In the genomic region with DNA sequence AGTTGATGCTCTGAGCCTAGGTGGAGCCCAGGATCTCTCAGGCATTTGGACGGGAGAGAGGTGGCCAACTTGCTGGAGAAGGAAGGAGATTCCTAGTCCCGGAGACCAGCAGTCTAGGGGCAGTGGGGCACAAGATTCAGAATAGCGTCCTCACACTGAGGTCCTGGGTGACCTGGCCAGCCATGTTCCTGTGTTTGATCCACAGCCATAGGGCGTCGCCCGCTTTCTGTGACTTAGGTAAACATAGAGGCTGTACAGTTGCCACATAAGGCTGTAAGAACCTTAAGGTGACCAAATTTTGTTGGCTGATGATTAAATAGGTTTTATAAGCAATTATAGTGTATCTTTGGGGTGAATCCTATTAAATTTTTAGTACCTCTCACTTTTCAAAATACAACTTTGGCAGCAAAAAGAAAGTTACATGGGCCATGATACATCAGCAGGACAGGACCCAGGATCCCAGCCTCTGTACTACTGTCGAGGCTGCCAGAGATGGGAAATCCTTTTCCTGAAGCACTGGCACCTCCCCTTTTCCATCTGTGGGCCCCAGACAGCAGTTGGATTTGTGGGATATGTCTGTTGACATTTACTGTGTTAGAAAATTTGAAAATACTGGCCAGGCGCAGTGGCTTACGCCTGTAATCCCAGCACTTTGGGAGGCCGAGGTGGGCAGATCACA, we compare ENCODE assay signal across 12 cellular contexts. TPM values are rescaled to one million over a fixed set of nuclear protein-coding genes. Genes with fewer than 3 reads are reported as not detected.
DNase-seq lines count a peak whose midpoint lies in the region; ATAC-seq and TF ChIP-seq lines count a peak whose summit lies in the region.
"Had no signal": no experiment of that assay in that cellular context is flagged by ENCODE, and none has a peak within 500 bp of the region (broad histone marks: within the 10 kb centered on the region; RNA-seq: fewer than 3 reads in every experiment).

No MANE protein-coding gene starts in this region.

- DNase-seq in CD8-positive, alpha-beta T cell = no peak
- DNase-seq in colonic mucosa (peak; percentile 75), gastrocnemius medialis (no peak)
- DNase-seq in naive thymus-derived CD8-positive, alpha-beta T cell = no peak
- DNase-seq: NCI-H1092, NCI-H345 had no signal

- H3K9me3 Mint-ChIP-seq in CD8-positive, alpha-beta T cell = no peaks in the 10 kb centered on the region
- no peaks in the 10 kb centered on the region for H3K9me3 Mint-ChIP-seq in naive thymus-derived CD8-positive, alpha-beta T cell
- H3K9me3 Mint-ChIP-seq: type B pancreatic cell had no signal

- H3K36me3 ChIP-seq in CD8-positive, alpha-beta T cell (ENCODE audit: insufficient read depth, low read length) = no peaks in the 10 kb centered on the region
- no peaks in the 10 kb centered on the region for H3K36me3 ChIP-seq in colonic mucosa
- no peaks in the 10 kb centered on the region for H3K36me3 ChIP-seq in gastrocnemius medialis

- no peak for TF ChIP-seq CTCF in 22Rv1 (IDR thresholded peaks at IDR 0.05)
- TF ChIP-seq CTCF in CD8-positive, alpha-beta T cell (IDR thresholded peaks at IDR 0.05) = no peak
- no peak for TF ChIP-seq CTCF in colonic mucosa (IDR thresholded peaks at IDR 0.05)
- no peak for TF ChIP-seq CTCF in gastrocnemius medialis (IDR thresholded peaks at IDR 0.05 in 4 of 5, conservative IDR thresholded peaks at IDR 0.05 in 1 of 5)

- H3K4me3 ChIP-seq in CD8-positive, alpha-beta T cell (ENCODE audit: low read depth, low read length) = no peak overlapping the region
- H3K4me3 ChIP-seq in colonic mucosa (no peak overlapping the region), gastrocnemius medialis (no peak overlapping the region)

- H3K27me3 ChIP-seq in CD8-positive, alpha-beta T cell (ENCODE audit: insufficient read depth, low read length) = no peaks in the 10 kb centered on the region
- no peaks in the 10 kb centered on the region for H3K27me3 ChIP-seq in colonic mucosa
- H3K27me3 ChIP-seq in gastrocnemius medialis = no peaks in the 10 kb centered on the region

- no peak overlapping the region for H3K9ac ChIP-seq in colonic mucosa (ENCODE audit: low read depth in 2 of 2, low read length in 2 of 2)

- peaks cover 73% of the 10 kb centered on the region for H3K4me1 Mint-ChIP-seq in CD8-positive, alpha-beta T cell (ENCODE audit: low read depth)
- H3K4me1 Mint-ChIP-seq in naive thymus-derived CD8-positive, alpha-beta T cell = peaks cover 36 to 90% (median 75%) of the 10 kb centered on the region in 4 donors

- in situ Hi-C loops in gastrocnemius medialis (cut with MboI; ENCODE audit: low sequenced_read_pairs in 4 of 4) = no loop called here

- H3K4me1 ChIP-seq in CD8-positive, alpha-beta T cell (ENCODE audit: insufficient read depth, low read length) = peaks cover 32% of the 10 kb centered on the region
- peaks cover 8% of the 10 kb centered on the region for H3K4me1 ChIP-seq in colonic mucosa
- H3K4me1 ChIP-seq in gastrocnemius medialis = peaks cover 29 to 36% of the 10 kb centered on the region in 2 donors

- intact Hi-C loops in CD8-positive, alpha-beta T cell (cut with DNase I, micrococcal nuclease) = no loop called here
- intact Hi-C loops in colonic mucosa (cut with DNase I) (no loop called here), gastrocnemius medialis (cut with DNase I; ENCODE audit: low total_unique reads) (no loop called here)

- no peak overlapping the region for H3K4me3 Mint-ChIP-seq in CD8-positive, alpha-beta T cell
- peak overlapping the region in 1 of 10 donors; percentile 34 for H3K4me3 Mint-ChIP-seq in naive thymus-derived CD8-positive, alpha-beta T cell
- H3K4me3 Mint-ChIP-seq: type B pancreatic cell had no signal

- CTCF ChIA-PET in CD8-positive, alpha-beta T cell (lab: Charles Lee) = no interaction called here

- H3K9me3 ChIP-seq in CD8-positive, alpha-beta T cell (ENCODE audit: low read length) = no peaks in the 10 kb centered on the region
- H3K9me3 ChIP-seq in colonic mucosa (no peaks in the 10 kb centered on the region), gastrocnemius medialis (no peaks in the 10 kb centered on the region)

- H3K27ac ChIP-seq in 22Rv1 (peak overlapping the region; percentile 25; the same call in 1 of the 2 replicates), colonic mucosa (no peak overlapping the region), gastrocnemius medialis (no peak overlapping the region)
- no peak overlapping the region for H3K27ac ChIP-seq in CD8-positive, alpha-beta T cell (ENCODE audit: low read depth, low read length)

- peaks cover 71% of the 10 kb centered on the region for H3K36me3 Mint-ChIP-seq in CD8-positive, alpha-beta T cell
- H3K36me3 Mint-ChIP-seq in naive thymus-derived CD8-positive, alpha-beta T cell = peaks cover 0 to 47% (median 2%) of the 10 kb centered on the region in 3 donors

- POLR2A ChIA-PET in CD8-positive, alpha-beta T cell (lab: Charles Lee) = interaction anchor here (1.5 kb wide), 1 partner anchor 11 kb away, joined by 5 read pairs; no protein-coding TSS in a partner anchor
- POLR2A ChIA-PET in naive thymus-derived CD8-positive, alpha-beta T cell (lab: Charles Lee) = interaction anchor here (0.6 to 1.0 kb wide), 2 partner anchors 8 to 109 kb away, joined by 5 to 6 read pairs; no protein-coding TSS in a partner anchor

- TF ChIP-seq POLR2A in gastrocnemius medialis (IDR thresholded peaks at IDR 0.05) = no peak

- ATAC-seq in CD8-positive, alpha-beta T cell = no peak
- no peak for ATAC-seq in naive thymus-derived CD8-positive, alpha-beta T cell
- ATAC-seq in GM18520 (IDR thresholded peaks at IDR 0.05; ENCODE audit: unreplicated experiment) (no peak), gastrocnemius medialis (no peak), HG03460 (IDR thresholded peaks at IDR 0.05; ENCODE audit: unreplicated experiment) (no peak), HG03159 (IDR thresholded peaks at IDR 0.05; ENCODE audit: unreplicated experiment) (no peak)
- ATAC-seq: SK-N-SH treated with all-trans-retinoic acid at 6 μM for 48 hours had no signal

- H3K27me3 Mint-ChIP-seq in CD8-positive, alpha-beta T cell (ENCODE audit: low read depth) = no peaks in the 10 kb centered on the region
- no peaks in the 10 kb centered on the region for H3K27me3 Mint-ChIP-seq in naive thymus-derived CD8-positive, alpha-beta T cell
- H3K27me3 Mint-ChIP-seq: type B pancreatic cell had no signal

- H3K27ac Mint-ChIP-seq in CD8-positive, alpha-beta T cell = peak overlapping the region; percentile 80
- peak overlapping the region; percentile 38 to 91 (median 74) for H3K27ac Mint-ChIP-seq in naive thymus-derived CD8-positive, alpha-beta T cell
- H3K27ac Mint-ChIP-seq: type B pancreatic cell had no signal

RNA-seq across cellular contexts. Expression of a gene that starts 37.5 kb away (rescaled TPM):
- total RNA-seq in CD8-positive, alpha-beta T cell = 1 to 10 TPM; 3.6 to 3.7 TPM
- total RNA-seq in colonic mucosa (1 to 10 TPM; 2.2 to 3.6 TPM), gastrocnemius medialis (1 to 10 TPM in 1 of 4 donors, under 1 TPM in 1, not detected in 2; 0.80 to 1.7 TPM)
- 10 to 100 TPM in 1 of 2 experiments, 1 to 10 TPM in 1; 9.3 to 10.8 TPM for total RNA-seq in naive thymus-derived CD8-positive, alpha-beta T cell
- polyA plus RNA-seq in naive thymus-derived CD8-positive, alpha-beta T cell = 1 to 10 TPM in 2 of 3 donors, under 1 TPM in 1; 0.59 to 3.7 (median 3.1) TPM

RNA-seq across cellular contexts. Expression of a gene that starts 38.2 kb away (rescaled TPM):
- total RNA-seq in CD8-positive, alpha-beta T cell = 100 to 1,000 TPM; 151 to 166 TPM
- total RNA-seq in colonic mucosa = 100 to 1,000 TPM; 399 to 494 TPM
- 100 to 1,000 TPM; 177 to 180 TPM for total RNA-seq in naive thymus-derived CD8-positive, alpha-beta T cell
- 100 to 1,000 TPM; 329 to 360 (median 338) TPM for polyA plus RNA-seq in naive thymus-derived CD8-positive, alpha-beta T cell
- total RNA-seq in gastrocnemius medialis = 100 to 1,000 TPM in 1 of 4 donors, 10 to 100 TPM in 3; 41.8 to 201 (median 50.5) TPM

RNA-seq across cellular contexts. Expression of a gene that starts 50.9 kb away (rescaled TPM):
- total RNA-seq in CD8-positive, alpha-beta T cell = 1 to 10 TPM; 3.4 to 4.3 TPM
- total RNA-seq in colonic mucosa (10 to 100 TPM in 1 of 2 donors, 1 to 10 TPM in 1; 1.9 to 17.3 TPM), gastrocnemius medialis (under 1 TPM in 2 of 4 donors, not detected in 2; 0.18 to 0.31 TPM)
- 10 to 100 TPM; 11.1 to 12.8 TPM for total RNA-seq in naive thymus-derived CD8-positive, alpha-beta T cell
- polyA plus RNA-seq in naive thymus-derived CD8-positive, alpha-beta T cell = under 1 TPM in 2 of 3 donors, not detected in 1; 0.08 to 0.63 TPM
